In genomic region chr6:35259194-35259945, GRCh38 we compare ENCODE assay signal across 8 cellular contexts. TPM values are rescaled to one million over a fixed set of nuclear protein-coding genes. Genes with fewer than 3 reads are reported as not detected.
DNase-seq lines count a peak whose midpoint lies in the region; TF ChIP-seq lines count a peak whose summit lies in the region.

TSS of gene ZNF76 (plus strand) at chr6:35259735. CDS start at chr6:35281152, 21,417 bp downstream.

- H4K20me1 ChIP-seq in SK-N-SH (ENCODE audit: insufficient read depth): no peaks in the 10 kb centered on the region

- H3K9me3 ChIP-seq in SK-N-SH: no peaks in the 10 kb centered on the region

- DNase-seq in GM04503 (ENCODE audit: low read depth): peak; percentile 74
- peak; percentile 94 for DNase-seq in HFFc6
- DNase-seq in NCI-H1048 (lab: John Stamatoyannopoulos, UW): peak; percentile 88
- peak; percentile 99 for DNase-seq in SK-N-SH
- DNase-seq in activated naive CD4-positive, alpha-beta T cell treated with anti-CD3 and anti-CD28 coated beads, Interleukin-2, amount 50 U/mL, for 16 hours: peak; percentile 93
- DNase-seq in globus pallidus (ENCODE audit: low spot score): peak; percentile 98
- peak; percentile 96 for DNase-seq in occipital lobe (lab: John Stamatoyannopoulos, UW)

- 0% methylated on average over 10 of the region's 82 CpGs for WGBS in SK-N-SH (ENCODE audit: low lambda C conversion rate)

- H3K27me3 ChIP-seq in SK-N-SH (ENCODE audit: insufficient read depth): no peaks in the 10 kb centered on the region

- peak within 1 kb of the TSS; percentile 97 for H3K27ac Mint-ChIP-seq in HFFc6

- no peaks in the 10 kb centered on the region for H3K9me3 Mint-ChIP-seq in HFFc6

- H3K27me3 Mint-ChIP-seq in HFFc6 (ENCODE audit: insufficient read depth): no peaks in the 10 kb centered on the region

- H3K27ac ChIP-seq in SK-N-SH (ENCODE audit: low read depth in 2 of 2, low read length in 1 of 2) (peak within 1 kb of the TSS; percentile 79 to 88), temporal lobe (ENCODE audit: low read depth, low read length) (peak within 1 kb of the TSS; percentile 86)

- TF ChIP-seq CTCF in HFFc6 (IDR thresholded peaks at IDR 0.05) (no peak), SK-N-SH (IDR thresholded peaks at IDR 0.05) (no peak)

- peak within 1 kb of the TSS; percentile 87 for H3K4me2 ChIP-seq in SK-N-SH

- H3K4me3 ChIP-seq in SK-N-SH (ENCODE audit: low read depth in 2 of 2, low read length in 1 of 2): peak within 1 kb of the TSS; percentile 80 to 95

- peaks cover 13 to 14% of the 10 kb centered on the region in 2 experiments; a peak in 3 of 4 replicates for H3K4me1 ChIP-seq in SK-N-SH (ENCODE audit: control insufficient read depth in 1 of 2, insufficient read depth in 2 of 2, low read depth in 1 of 2, low read length in 1 of 2)

- no peak for TF ChIP-seq RAD21 in SK-N-SH (IDR thresholded peaks at IDR 0.05; ENCODE audit: low read length)

- H3K79me2 ChIP-seq in SK-N-SH (ENCODE audit: insufficient read depth): peaks cover 54% of the 10 kb centered on the region

- peaks cover 22% of the 10 kb centered on the region for H3K4me1 Mint-ChIP-seq in HFFc6 (ENCODE audit: low read depth)

- peaks cover 0 to 6% of the 10 kb centered on the region in 2 experiments for H3K36me3 ChIP-seq in SK-N-SH (replicated peaks in 1 of 2; ENCODE audit: control insufficient read depth in 1 of 2, insufficient read depth in 2 of 2, low read length in 1 of 2)

- peak; percentile 35 to 70; a peak in 2 of 4 replicates for TF ChIP-seq EP300 in SK-N-SH (IDR thresholded peaks at IDR 0.05; ENCODE audit: borderline replicate concordance in 1 of 2, low read depth in 1 of 2, low read length in 1 of 2)

- POLR2A ChIA-PET in SK-N-SH (lab: Yijun Ruan, JAX): interaction anchor here (0.5 to 1.6 kb wide), 6 partner anchors 8 to 467 kb away, joined by 3 to 6 read pairs (median 4); partner anchors contain the start of gene BLTP3A

- H3K9ac ChIP-seq in SK-N-SH: peak within 1 kb of the TSS; percentile 77

- peaks cover 14% of the 10 kb centered on the region for H3F3A ChIP-seq in SK-N-SH (replicated peaks; ENCODE audit: insufficient read depth)

- H3K9me2 ChIP-seq in SK-N-SH: no peaks in the 10 kb centered on the region

- H2AFZ ChIP-seq in SK-N-SH (ENCODE audit: low read depth): peak within 1 kb of the TSS; percentile 81

- H3K4me3 Mint-ChIP-seq in HFFc6: peak within 1 kb of the TSS; percentile 93

- H3K36me3 Mint-ChIP-seq in HFFc6 (ENCODE audit: low read depth): 0 out of 2 replicates have a peak, but pooled peaks cover 4% of the 10 kb centered on the region

- CTCF ChIA-PET in SK-N-SH (lab: Yijun Ruan, JAX): interaction anchor here (0.8 to 5.9 kb wide), 6 partner anchors 13 to 160 kb away, joined by 3 to 54 read pairs (median 4); no protein-coding TSS in a partner anchor

TF ChIP-seq in SK-N-SH, 30 proteins besides CTCF, POLR2A, EP300 and RAD21:
- TF ChIP-seq NRF1 (IDR thresholded peaks at IDR 0.05; ENCODE audit: low read depth, low read length) (0 out of 2 replicates have a peak, but pooled peaks have one; percentile 38), ELF1 (IDR thresholded peaks at IDR 0.05) (peak; percentile 65; the same call in 1 of the 2 replicates), TAF1 (IDR thresholded peaks at IDR 0.05; ENCODE audit: borderline replicate concordance, low read depth, low read length) (peak; percentile 71), YY1 (IDR thresholded peaks at IDR 0.05; ENCODE audit: low read depth) (peak; percentile 85), RXRA (IDR thresholded peaks at IDR 0.05; ENCODE audit: borderline replicate concordance, low read depth) (peak; percentile 71; the same call in 1 of the 2 replicates), ZBTB33 (IDR thresholded peaks at IDR 0.05; ENCODE audit: borderline replicate concordance, low read depth) (peak; percentile 49; the same call in 1 of the 2 replicates), FOXJ3 (CRISPR knock-in tag; IDR thresholded peaks at IDR 0.05) (no peak), MAX (IDR thresholded peaks at IDR 0.05; ENCODE audit: low read depth) (peak; percentile 69), GABPA (IDR thresholded peaks at IDR 0.05; ENCODE audit: low read depth) (peak; percentile 40; the same call in 1 of the 2 replicates), RCOR1 (IDR thresholded peaks at IDR 0.05; ENCODE audit: low read length) (no peak; the same call in 1 of the 2 replicates), CHD2 (IDR thresholded peaks at IDR 0.05; ENCODE audit: low read length, partially characterized antibody) (peak; percentile 96), JUND (IDR thresholded peaks at IDR 0.05) (0 out of 2 replicates have a peak, but pooled peaks have one; percentile 11), FOXM1 (IDR thresholded peaks at IDR 0.05; ENCODE audit: low read depth) (peak; percentile 75; the same call in 1 of the 2 replicates), TEAD4 (IDR thresholded peaks at IDR 0.05; ENCODE audit: borderline replicate concordance, insufficient read depth) (peak; percentile 53; the same call in 1 of the 2 replicates), PBX3 (IDR thresholded peaks at IDR 0.05) (peak; percentile 38; the same call in 1 of the 2 replicates), GATA2 (CRISPR knock-in tag; IDR thresholded peaks at IDR 0.05) (no peak), FOSL2 (IDR thresholded peaks at IDR 0.05; ENCODE audit: borderline replicate concordance, low read depth) (peak; percentile 58), REST (IDR thresholded peaks at IDR 0.05; ENCODE audit: low read depth, low read length) (no peak), TCF12 (IDR thresholded peaks at IDR 0.05) (peak; percentile 61; the same call in 1 of the 2 replicates), NFIC (IDR thresholded peaks at IDR 0.05; ENCODE audit: borderline replicate concordance) (peak; percentile 99), EZH2phosphoT487 (IDR thresholded peaks at IDR 0.05; ENCODE audit: borderline replicate concordance, low read depth) (no peak), RFX5 (IDR thresholded peaks at IDR 0.05; ENCODE audit: low read length) (peak; percentile 66), POLR2AphosphoS5 (IDR thresholded peaks at IDR 0.05; ENCODE audit: low read depth, low read length) (peak; percentile 29)

RNA-seq across cellular contexts. Expression of gene ZNF76, which starts in this region (rescaled TPM):
- total RNA-seq in HFFc6 (2021; fragmentation: NEBNext Ultra II Directional; extraction: Animal tissue kit (Norgen Biotek cat#: 25700)): 10 to 100 TPM; 12.7 to 17.1 (median 16.4) TPM
- polyA plus RNA-seq in SK-N-SH (2012; rRNA removed): 19.7 and 22.4 TPM in 2 replicates
- 6.5 and 10.7 TPM in 2 replicates for polyA plus RNA-seq in SK-N-SH (2012; cell fraction: cytosol; rRNA removed)
- polyA plus RNA-seq in SK-N-SH (2012; cell fraction: nucleus; rRNA removed): 88.9 and 102 TPM in 2 replicates
- 11.1 TPM for total RNA-seq in occipital lobe
- total RNA-seq in temporal lobe: 12.0 TPM

Comparison
In these comparisons a context has a peak if more than half of its experiments do, and no peak if none do; other contexts are left out.
1. Peak in every context shown above with its lines: DNase-seq, H3K4me3 ChIP-seq and H3K27ac ChIP-seq.